ENCODE assay signal across 8 cellular contexts in the genomic region with DNA sequence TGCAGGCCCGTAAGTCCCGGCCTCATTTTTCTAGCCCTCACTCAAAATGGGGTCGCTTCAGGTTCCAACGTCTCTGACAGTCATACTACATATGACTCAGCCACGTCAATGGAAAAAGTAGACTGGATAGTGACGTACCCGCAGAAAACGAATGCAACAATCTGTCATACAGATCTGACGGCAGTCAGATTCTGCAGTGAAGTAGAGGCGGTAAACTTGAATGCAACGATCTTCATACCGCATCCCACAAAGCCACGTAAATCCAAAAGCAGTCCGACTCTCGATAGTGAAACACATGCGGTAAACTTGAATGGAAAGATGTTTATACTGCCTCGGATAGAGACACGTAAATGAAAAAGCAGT. TPM values are rescaled to one million over a fixed set of nuclear protein-coding genes. Genes with fewer than 3 reads are reported as not detected.
DNase-seq lines count a peak whose midpoint lies in the region; ATAC-seq, FAIRE-seq and TF ChIP-seq lines count a peak whose summit lies in the region.

No MANE protein-coding gene starts in this region.

- H3K36me3 ChIP-seq in Peyer's patch (no peaks in the 10 kb centered on the region), pancreas (no peaks in the 10 kb centered on the region), uterus (no peaks in the 10 kb centered on the region)

- no peak for FAIRE-seq in pancreas (lab: Jason Lieb, UNC)

- H3K4me3 ChIP-seq in Peyer's patch (peak overlapping the region; percentile 45 to 58 (median 54)), pancreas (peak overlapping the region in 3 of 4 donors; percentile 20 to 49 (median 42)), uterus (peak overlapping the region; percentile 43 to 57)

- H3K27me3 Mint-ChIP-seq in activated T-helper 2 cell treated with anti-CD3 and anti-CD28 coated beads, Interferon-gamma antibody, Interleukin-2, Interleukin-4, amounts not matched to agents 10 μg/mL and 5 μg/mL and 100 μg/mL, durations not matched to agents 14 hours and 24 hours and 36 hours (ENCODE audit: low read depth) = no peaks in the 10 kb centered on the region

- peak; percentile 56 for DNase-seq in NCI-H345 (lab: John Stamatoyannopoulos, UW)
- no peak for DNase-seq in NCI-H345 treated with DMSO at 0.1 percent for 48 hours (lab: John Stamatoyannopoulos, UW; ENCODE audit: unreplicated experiment)
- DNase-seq in HK-2 (ENCODE audit: unreplicated experiment) = peak; percentile 32
- peak in 2 of 3 donors; percentile 41 to 79 for DNase-seq in Peyer's patch
- DNase-seq in activated T-helper 2 cell treated with anti-CD3 and anti-CD28 coated beads, Interferon-gamma antibody, Interleukin-2, Interleukin-4, amounts not matched to agents 10 μg/mL and 5 μg/mL and 100 μg/mL, durations not matched to agents 14 hours and 24 hours and 36 hours (ENCODE audit: low spot score) = peak; percentile 80
- peak; percentile 64 to 76 for DNase-seq in foreskin keratinocyte
- DNase-seq in pancreas = peak in 1 of 6 donors; percentile 56
- peak; percentile 42 to 69 for DNase-seq in uterus

- intact Hi-C loops in activated T-helper 2 cell treated with anti-CD3 and anti-CD28 coated beads, Interferon-gamma antibody, Interleukin-2, Interleukin-4, amounts not matched to agents 10 μg/mL and 5 μg/mL and 100 μg/mL, durations not matched to agents 14 hours and 24 hours and 36 hours (cut with micrococcal nuclease) = loop anchor here (1.0 kb wide), 3 partner anchors 8 to 18 kb away; no protein-coding TSS in a partner anchor
- intact Hi-C loops in pancreas (cut with DNase I) (no loop called here), uterus (cut with DNase I; ENCODE audit: low total_unique reads) (no loop called here)

- H3K36me3 Mint-ChIP-seq in activated T-helper 2 cell treated with anti-CD3 and anti-CD28 coated beads, Interferon-gamma antibody, Interleukin-2, Interleukin-4, amounts not matched to agents 10 μg/mL and 5 μg/mL and 100 μg/mL, durations not matched to agents 14 hours and 24 hours and 36 hours (ENCODE audit: low read depth) = peaks cover 13% of the 10 kb centered on the region

- H3K9me3 ChIP-seq in Peyer's patch (no peaks in the 10 kb centered on the region), pancreas (no peaks in the 10 kb centered on the region), uterus (no peaks in the 10 kb centered on the region)

- peaks cover 36% of the 10 kb centered on the region for H3K4me1 Mint-ChIP-seq in activated T-helper 2 cell treated with anti-CD3 and anti-CD28 coated beads, Interferon-gamma antibody, Interleukin-2, Interleukin-4, amounts not matched to agents 10 μg/mL and 5 μg/mL and 100 μg/mL, durations not matched to agents 14 hours and 24 hours and 36 hours (ENCODE audit: low read depth)

- H3K27me3 ChIP-seq in Peyer's patch (no peaks in the 10 kb centered on the region), foreskin keratinocyte (no peaks in the 10 kb centered on the region), pancreas (no peaks in the 10 kb centered on the region), uterus (no peaks in the 10 kb centered on the region)

- TF ChIP-seq POLR2A in Peyer's patch (IDR thresholded peaks at IDR 0.05) (no peak), uterus (IDR thresholded peaks at IDR 0.05) (no peak)

- H3K27ac ChIP-seq in Peyer's patch (peak overlapping the region; percentile 82 to 95 (median 93)), foreskin keratinocyte (peak overlapping the region; percentile 92), pancreas (peak overlapping the region in 3 of 4 donors; percentile 88 to 96 (median 95)), uterus (peak overlapping the region; percentile 92 to 94)

- H3K4me1 ChIP-seq in Peyer's patch (peaks cover 0 to 6% (median 2%) of the 10 kb centered on the region in 4 donors), foreskin keratinocyte (no peaks in the 10 kb centered on the region), pancreas (peaks cover 0 to 9% (median 6%) of the 10 kb centered on the region in 3 donors), uterus (no peaks in the 10 kb centered on the region)

- peak overlapping the region; percentile 100 for H3K27ac Mint-ChIP-seq in activated T-helper 2 cell treated with anti-CD3 and anti-CD28 coated beads, Interferon-gamma antibody, Interleukin-2, Interleukin-4, amounts not matched to agents 10 μg/mL and 5 μg/mL and 100 μg/mL, durations not matched to agents 14 hours and 24 hours and 36 hours

- no peaks in the 10 kb centered on the region for H3K9me3 Mint-ChIP-seq in activated T-helper 2 cell treated with anti-CD3 and anti-CD28 coated beads, Interferon-gamma antibody, Interleukin-2, Interleukin-4, amounts not matched to agents 10 μg/mL and 5 μg/mL and 100 μg/mL, durations not matched to agents 14 hours and 24 hours and 36 hours

- peak overlapping the region; percentile 85 for H3K4me3 Mint-ChIP-seq in activated T-helper 2 cell treated with anti-CD3 and anti-CD28 coated beads, Interferon-gamma antibody, Interleukin-2, Interleukin-4, amounts not matched to agents 10 μg/mL and 5 μg/mL and 100 μg/mL, durations not matched to agents 14 hours and 24 hours and 36 hours (ENCODE audit: low read depth)

- WGBS in pancreas, 2 donors = 0 to 24% methylated on average over 18 of the region's 18 CpGs

- TF ChIP-seq CTCF in Peyer's patch (IDR thresholded peaks at IDR 0.05) = no peak
- TF ChIP-seq CTCF in foreskin keratinocyte (conservative IDR thresholded peaks at IDR 0.05) = no peak
- TF ChIP-seq CTCF in pancreas (IDR thresholded peaks at IDR 0.05) = no peak
- TF ChIP-seq CTCF in uterus (IDR thresholded peaks at IDR 0.05) = no peak

- ATAC-seq in foreskin keratinocyte = peak; percentile 69
- ATAC-seq in pancreas = peak in 3 of 4 donors; percentile 35 to 56 (median 37)

RNA-seq across cellular contexts. Expression of a gene that starts 38.4 kb away (rescaled TPM):
- total RNA-seq in Peyer's patch (1 to 10 TPM in 1 of 4 donors, under 1 TPM in 1, not detected in 2; 0.70 to 2.3 TPM), foreskin keratinocyte (21.9 and 24.6 TPM in 2 replicates), pancreas (1 to 10 TPM; 1.2 to 2.6 (median 1.5) TPM), uterus (10 to 100 TPM; 19.1 to 33.2 (median 25.7) TPM)
- total RNA-seq in activated T-helper 2 cell treated with anti-CD3 and anti-CD28 coated beads, Interferon-gamma antibody, Interleukin-2, Interleukin-4, amounts not matched to agents 10 μg/mL and 5 μg/mL and 100 μg/mL, durations not matched to agents 14 hours and 24 hours and 36 hours = 4.0 and 4.9 TPM in 2 replicates
- polyA plus RNA-seq in foreskin keratinocyte (26.9 and 30.9 TPM in 2 replicates), pancreas (1 to 10 TPM; 2.1 to 3.9 TPM)
